1 cellular context compared by ENCODE assay signal in the genomic region with DNA sequence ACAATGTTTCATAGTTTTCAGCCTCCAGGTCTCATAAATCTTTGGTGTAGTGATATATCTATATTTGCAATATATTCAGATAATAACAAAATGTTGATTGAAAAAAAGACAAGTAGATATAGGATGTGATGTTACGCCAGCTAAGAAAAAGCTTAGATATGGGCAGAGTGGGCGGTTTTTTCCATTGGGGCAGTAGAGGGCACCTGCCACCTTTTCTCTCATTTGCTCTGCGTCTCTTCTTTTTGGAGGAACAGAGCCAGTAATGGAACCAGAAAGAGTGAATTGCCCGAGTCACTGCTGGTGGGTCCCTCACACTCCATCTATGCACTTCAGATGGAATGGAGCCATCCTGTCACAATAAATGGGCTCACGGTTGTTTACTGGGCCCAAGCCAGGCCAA.
TF ChIP-seq lines count a peak whose summit lies in the region.

No MANE protein-coding gene starts in this region.

TF ChIP-seq in IMR-90, 13 proteins besides CTCF, POLR2A, EP300 and RAD21:
- TF ChIP-seq SMC3 (IDR thresholded peaks at IDR 0.05; ENCODE audit: low read depth, low read length) = no peak
- TF ChIP-seq FOS (IDR thresholded peaks at IDR 0.05; ENCODE audit: low read depth, low read length) = no peak
- no peak for TF ChIP-seq MXI1 (IDR thresholded peaks at IDR 0.05; ENCODE audit: borderline replicate concordance, low read depth, low read length)
- TF ChIP-seq, protein P1, sequence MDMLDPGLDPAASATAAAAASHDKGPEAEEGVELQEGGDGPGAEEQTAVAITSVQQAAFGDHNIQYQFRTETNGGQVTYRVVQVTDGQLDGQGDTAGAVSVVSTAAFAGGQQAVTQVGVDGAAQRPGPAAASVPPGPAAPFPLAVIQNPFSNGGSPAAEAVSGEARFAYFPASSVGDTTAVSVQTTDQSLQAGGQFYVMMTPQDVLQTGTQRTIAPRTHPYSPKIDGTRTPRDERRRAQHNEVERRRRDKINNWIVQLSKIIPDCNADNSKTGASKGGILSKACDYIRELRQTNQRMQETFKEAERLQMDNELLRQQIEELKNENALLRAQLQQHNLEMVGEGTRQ (IDR thresholded peaks at IDR 0.05; ENCODE audit: low read depth, low read length) = no peak
- TF ChIP-seq RFX5 (IDR thresholded peaks at IDR 0.05; ENCODE audit: low read depth, low read length) = no peak
- TF ChIP-seq NFE2L2 (IDR thresholded peaks at IDR 0.05; ENCODE audit: low read depth, low read length) = no peak
- no peak for TF ChIP-seq CHD1 (IDR thresholded peaks at IDR 0.05; ENCODE audit: low read depth, low read length)
- no peak for TF ChIP-seq MAZ (IDR thresholded peaks at IDR 0.05; ENCODE audit: borderline replicate concordance, low read depth, low read length)
- no peak for TF ChIP-seq MAFK (IDR thresholded peaks at IDR 0.05; ENCODE audit: low read depth, low read length)
- no peak for TF ChIP-seq BHLHE40 (IDR thresholded peaks at IDR 0.05; ENCODE audit: low read depth, low read length)
- TF ChIP-seq CEBPB (IDR thresholded peaks at IDR 0.05; ENCODE audit: low read depth, low read length) = no peak
- TF ChIP-seq, protein P2, sequence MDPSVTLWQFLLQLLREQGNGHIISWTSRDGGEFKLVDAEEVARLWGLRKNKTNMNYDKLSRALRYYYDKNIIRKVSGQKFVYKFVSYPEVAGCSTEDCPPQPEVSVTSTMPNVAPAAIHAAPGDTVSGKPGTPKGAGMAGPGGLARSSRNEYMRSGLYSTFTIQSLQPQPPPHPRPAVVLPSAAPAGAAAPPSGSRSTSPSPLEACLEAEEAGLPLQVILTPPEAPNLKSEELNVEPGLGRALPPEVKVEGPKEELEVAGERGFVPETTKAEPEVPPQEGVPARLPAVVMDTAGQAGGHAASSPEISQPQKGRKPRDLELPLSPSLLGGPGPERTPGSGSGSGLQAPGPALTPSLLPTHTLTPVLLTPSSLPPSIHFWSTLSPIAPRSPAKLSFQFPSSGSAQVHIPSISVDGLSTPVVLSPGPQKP (IDR thresholded peaks at IDR 0.05; ENCODE audit: borderline replicate concordance, low read depth, low read length) = no peak
- no peak for TF ChIP-seq RCOR1 (IDR thresholded peaks at IDR 0.05; ENCODE audit: insufficient replicate concordance, low read length)
